17 cellular contexts compared by ENCODE assay signal in genomic region chr6:157259443-157259842, GRCh38.
DNase-seq lines count a peak whose midpoint lies in the region; ATAC-seq, FAIRE-seq and TF ChIP-seq lines count a peak whose summit lies in the region.
"Had no signal": no experiment of that assay in that cellular context is flagged by ENCODE, and none has a peak within 500 bp of the region (broad histone marks: within the 10 kb centered on the region; RNA-seq: fewer than 3 reads in every experiment).

No MANE protein-coding gene starts in this region.

- no peaks in the 10 kb centered on the region for H3K4me1 Mint-ChIP-seq in activated T-helper 17 cell treated with anti-CD3 and anti-CD28 coated beads, Interleukin-2, amount 50 U/mL, for 72 hours
- H3K4me1 Mint-ChIP-seq: H9 had no signal

- H3K4me2 ChIP-seq in HepG2 (ENCODE audit: low read depth, low read length) = no peak overlapping the region
- no peak overlapping the region for H3K4me2 ChIP-seq in H1 (ENCODE audit: insufficient read depth in 1 of 2, low read depth in 2 of 2, low read length in 2 of 2)

- no peaks in the 10 kb centered on the region for H3K79me2 ChIP-seq in HepG2 (ENCODE audit: insufficient read depth, low read length)
- H3K79me2 ChIP-seq in H1 (ENCODE audit: control insufficient read depth in 1 of 2, insufficient read depth in 2 of 2, low read length in 2 of 2) = no peaks in the 10 kb centered on the region

- no peak overlapping the region for H4K5ac ChIP-seq in H1 (ENCODE audit: insufficient read length, low read depth, low read length)

- no peak overlapping the region for H2BK20ac ChIP-seq in H1 (ENCODE audit: low read length)

- H3K27me3 Mint-ChIP-seq in activated T-helper 17 cell treated with anti-CD3 and anti-CD28 coated beads, Interleukin-2, amount 50 U/mL, for 72 hours = peaks cover 3% of the 10 kb centered on the region

- intact Hi-C loops in HepG2 (cut with micrococcal nuclease; ENCODE audit: unreplicated experiment) = no loop called here
- intact Hi-C loops in right lobe of liver (cut with DNase I) = no loop called here

- BruUV-seq in HepG2 (replicated peaks; lab: Mats Ljungman, UMichigan) = no TSS peak

- no peaks in the 10 kb centered on the region for H3K23me2 ChIP-seq in H1 (ENCODE audit: low read depth, low read length)

- no peak for TF ChIP-seq POLR2A in HepG2 (IDR thresholded peaks at IDR 0.05; ENCODE audit: insufficient read depth in 1 of 2, low read depth in 2 of 2, low read length in 2 of 2)
- TF ChIP-seq POLR2A in right lobe of liver (IDR thresholded peaks at IDR 0.05) = no peak
- no peak for TF ChIP-seq POLR2A in H1 (IDR thresholded peaks at IDR 0.05; ENCODE audit: control extremely low read depth in 1 of 2, low read depth in 2 of 2, low read length in 2 of 2)

- POLR2A ChIA-PET in HepG2 (lab: Yijun Ruan, JAX) = no interaction called here
- POLR2A ChIA-PET in H1 (lab: Charles Lee; ENCODE audit: partially characterized antibody) = no interaction called here

- no peaks in the 10 kb centered on the region for H3K36me3 Mint-ChIP-seq in activated T-helper 17 cell treated with anti-CD3 and anti-CD28 coated beads, Interleukin-2, amount 50 U/mL, for 72 hours (ENCODE audit: low read depth)

- no peak overlapping the region for H2BK12ac ChIP-seq in H1 (ENCODE audit: low read depth, low read length)

- no peak for DNase-seq in HepG2 (ENCODE audit: low spot score)
- DNase-seq in right lobe of liver = no peak
- no peak for DNase-seq in H1 (ENCODE audit: low read depth in 1 of 2, low spot score in 2 of 2)
- no peak for DNase-seq in iPS-NIHi7 (ENCODE audit: extremely low spot score)
- DNase-seq: COR-L47, DND-41, H9, IMR-90, NCI-H2081, NCI-H2171 treated with DMSO at 0.1 percent for 48 hours, PC-3, Right ventricle myocardium superior had no signal

- TF ChIP-seq EP300 in HepG2 (IDR thresholded peaks at IDR 0.05; ENCODE audit: low read depth in 2 of 2, low read length in 2 of 2) = no peak
- TF ChIP-seq EP300 in HepG2 (CRISPR knock-in tag; IDR thresholded peaks at IDR 0.05; ENCODE audit: borderline replicate concordance) = no peak
- TF ChIP-seq EP300 in H1 (IDR thresholded peaks at IDR 0.05; ENCODE audit: borderline replicate concordance in 1 of 2, low read depth in 2 of 2, low read length in 2 of 2) = no peak

- H3K23ac ChIP-seq in H1 (ENCODE audit: insufficient read length) = no peak overlapping the region

- FAIRE-seq in HepG2 (lab: Jason Lieb, UNC) (no peak), H1 (lab: Jason Lieb, UNC) (no peak)
- FAIRE-seq: GM12891 had no signal

- H2AK5ac ChIP-seq in H1 (ENCODE audit: low read depth, low read length) = peak overlapping the region; percentile 82; the same call in 1 of the 2 replicates

- in situ Hi-C loops in HepG2 (cut with HindIII; ENCODE audit: extremely low pct_ligation_motif_present, low pct_unique_long_range_greater_than_20kb) = no loop called here

- no peak overlapping the region for H3K4me3 Mint-ChIP-seq in activated T-helper 17 cell treated with anti-CD3 and anti-CD28 coated beads, Interleukin-2, amount 50 U/mL, for 72 hours
- H3K4me3 Mint-ChIP-seq: CD4-positive, CD25-positive, alpha-beta regulatory T cell; H9 had no signal

- no peaks in the 10 kb centered on the region for H3K36me3 ChIP-seq in HepG2 (replicated peaks in 1 of 2; ENCODE audit: control insufficient read depth in 1 of 2, insufficient read depth in 2 of 2, low read length in 2 of 2)
- no peaks in the 10 kb centered on the region for H3K36me3 ChIP-seq in right lobe of liver
- H3K36me3 ChIP-seq in H1 (ENCODE audit: control insufficient read depth in 2 of 4, insufficient read depth in 4 of 4, low read length in 3 of 4) = no peaks in the 10 kb centered on the region

- no peak overlapping the region for H2BK5ac ChIP-seq in H1 (ENCODE audit: low read depth, low read length)

- H3K14ac ChIP-seq in H1 (ENCODE audit: insufficient read length) = no peak overlapping the region

- H4K8ac ChIP-seq in H1 (ENCODE audit: extremely low read depth, insufficient read depth, low read length) = no peak overlapping the region

- no peak overlapping the region for H4K91ac ChIP-seq in H1 (replicated peaks; ENCODE audit: insufficient read length, low read length)

- CTCF ChIA-PET in HepG2 (lab: Yijun Ruan, JAX; ENCODE audit: low intra/inter-chr PET ratio, low total read pairs) = no interaction called here
- CTCF ChIA-PET in H1 (lab: Charles Lee; ENCODE audit: partially characterized antibody) = interaction anchor here (1.4 to 1.7 kb wide), 2 partner anchors 8 to 15 kb away, joined by 6 to 7 read pairs; no protein-coding TSS in a partner anchor

- H3K4me3 ChIP-seq in HepG2 (replicated peaks in 1 of 3; ENCODE audit: insufficient read depth in 1 of 3, low read depth in 2 of 3, low read length in 3 of 3) (no peak overlapping the region), right lobe of liver (no peak overlapping the region), H1 (ENCODE audit: extremely low read depth in 1 of 4, insufficient read depth in 2 of 4, low read depth in 3 of 4, low read length in 4 of 4) (no peak overlapping the region)

- H3K9me3 Mint-ChIP-seq in activated T-helper 17 cell treated with anti-CD3 and anti-CD28 coated beads, Interleukin-2, amount 50 U/mL, for 72 hours = no peaks in the 10 kb centered on the region
- H3K9me3 Mint-ChIP-seq: H9 had no signal

- H2BK15ac ChIP-seq in H1 (ENCODE audit: low read length) = no peak overlapping the region

- 56% methylated on average over 9 of the region's 9 CpGs for WGBS in HepG2 (ENCODE audit: low lambda C conversion rate)
- WGBS in right lobe of liver (ENCODE audit: insufficient coverage, low coverage, low lambda C conversion rate, missing lambda C conversion rate) = 83% methylated on average over 1 of the region's 9 CpGs
- WGBS in H1 (ENCODE audit: extremely low coverage in 1 of 2, insufficient coverage in 1 of 2, insufficient read length in 1 of 2, insufficient replicate concordance in 2 of 2, low coverage in 1 of 2, low lambda C conversion rate in 2 of 2, missing lambda C conversion rate in 1 of 2), 2 experiments = 92% methylated on average over 9 of the region's 9 CpGs; no CpG with 5 or more reads in 1 of the 2 experiments

- H3K27me3 ChIP-seq in HepG2 (ENCODE audit: control insufficient read depth in 1 of 2, insufficient read depth in 2 of 2, low read length in 2 of 2) (peaks cover 6 to 54% of the 10 kb centered on the region in 2 experiments; a peak in 4 of 5 replicates), right lobe of liver (no peaks in the 10 kb centered on the region), H1 (replicated peaks in 1 of 4; ENCODE audit: control insufficient read depth in 3 of 4, extremely low read depth in 1 of 4, insufficient read depth in 3 of 4, low read length in 3 of 4) (no peaks in the 10 kb centered on the region; a peak in 1 of 7 replicates)

- H4K20me1 ChIP-seq in HepG2 (ENCODE audit: insufficient read depth, low read length) (no peaks in the 10 kb centered on the region; the same call in 1 of the 2 replicates), H1 (replicated peaks in 1 of 2; ENCODE audit: control insufficient read depth in 1 of 2, insufficient read depth in 2 of 2, low read length in 2 of 2) (no peaks in the 10 kb centered on the region)

- no peaks in the 10 kb centered on the region for H3K79me1 ChIP-seq in H1 (ENCODE audit: low read depth, low read length)

- no peak overlapping the region for H3K4ac ChIP-seq in H1 (replicated peaks; ENCODE audit: insufficient read length, low read depth, low read length)

- no peak for ATAC-seq in HepG2
- ATAC-seq in right lobe of liver = no peak
- no peak for ATAC-seq in activated T-helper 17 cell treated with anti-CD3 and anti-CD28 coated beads, Interleukin-2, amount 50 U/mL, for 72 hours (replicated peaks)
- ATAC-seq in HG03378 (IDR thresholded peaks at IDR 0.05; ENCODE audit: unreplicated experiment) = no peak
- no peak for ATAC-seq in GM21447 (IDR thresholded peaks at IDR 0.05; ENCODE audit: unreplicated experiment)
- ATAC-seq: PC-3 had no signal

- H3K4me1 ChIP-seq in HepG2 (ENCODE audit: insufficient read depth, low read length) (peaks cover 10% of the 10 kb centered on the region), right lobe of liver (no peaks in the 10 kb centered on the region), H1 (replicated peaks in 1 of 4; ENCODE audit: control insufficient read depth in 3 of 4, insufficient read depth in 4 of 4, low read length in 3 of 4) (no peaks in the 10 kb centered on the region)

- H3K9ac ChIP-seq in HepG2 (ENCODE audit: insufficient read depth, low read depth, low read length) (no peak overlapping the region), H1 (replicated peaks in 1 of 4; ENCODE audit: extremely low read depth in 1 of 4, low read depth in 3 of 4, low read length in 3 of 4) (no peak overlapping the region)

- H3K56ac ChIP-seq in H1 (replicated peaks; ENCODE audit: insufficient read length, low read depth, low read length) = no peak overlapping the region

- peak overlapping the region; percentile 49 for H3K27ac Mint-ChIP-seq in activated T-helper 17 cell treated with anti-CD3 and anti-CD28 coated beads, Interleukin-2, amount 50 U/mL, for 72 hours
- H3K27ac Mint-ChIP-seq: H9 had no signal

- H3K27ac ChIP-seq in HepG2 (ENCODE audit: extremely low read length, insufficient read depth, low read length) (no peak overlapping the region), right lobe of liver (no peak overlapping the region), H1 (ENCODE audit: low read depth, low read length) (no peak overlapping the region)

- H3K9me3 ChIP-seq in HepG2 (ENCODE audit: low read length) = no peaks in the 10 kb centered on the region
- H3K9me3 ChIP-seq in right lobe of liver = no peaks in the 10 kb centered on the region
- no peaks in the 10 kb centered on the region for H3K9me3 ChIP-seq in H1 (ENCODE audit: insufficient read depth in 2 of 2, low read depth in 1 of 2, low read length in 1 of 2)

- H2BK120ac ChIP-seq in H1 (replicated peaks; ENCODE audit: low read depth, low read length) = no peak overlapping the region

- TF ChIP-seq CTCF in HepG2 (CRISPR knock-in tag; IDR thresholded peaks at IDR 0.05) (no peak), right lobe of liver (IDR thresholded peaks at IDR 0.05) (no peak), H1 (IDR thresholded peaks at IDR 0.05; ENCODE audit: control extremely low read depth in 1 of 3, insufficient read depth in 1 of 3, low read depth in 1 of 3, low read length in 3 of 3) (no peak)

- H2AFZ ChIP-seq in HepG2 (ENCODE audit: low read length) = no peak overlapping the region
- no peak overlapping the region for H2AFZ ChIP-seq in H1 (ENCODE audit: low read length)

- H3K18ac ChIP-seq in H1 (ENCODE audit: extremely low read depth, low read length) = no peak overlapping the region

- TF ChIP-seq RAD21 in HepG2 (CRISPR knock-in tag; IDR thresholded peaks at IDR 0.05) (no peak), H1 (IDR thresholded peaks at IDR 0.05 in 1 of 2, conservative IDR thresholded peaks at IDR 0.05 in 1 of 2; ENCODE audit: low read depth in 2 of 2, low read length in 2 of 2) (no peak)

TF ChIP-seq in H1, 55 proteins besides CTCF, POLR2A, EP300 and RAD21 (continues in another document):
- TF ChIP-seq RFX5 (IDR thresholded peaks at IDR 0.05; ENCODE audit: borderline replicate concordance, low read depth, low read length) (no peak), SIRT6 (IDR thresholded peaks at IDR 0.05; ENCODE audit: low read length) (no peak), CEBPB (IDR thresholded peaks at IDR 0.05; ENCODE audit: low read depth, low read length) (no peak), CREB1 (IDR thresholded peaks at IDR 0.05) (no peak), HDAC2 (IDR thresholded peaks at IDR 0.05; ENCODE audit: borderline replicate concordance in 1 of 2, low read depth in 2 of 2, low read length in 2 of 2) (no peak)
